In genomic region chr5:80720181-80720580, GRCh38 we compare ENCODE assay signal across 6 cellular contexts.
"Had no signal": no experiment of that assay in that cellular context is flagged by ENCODE, and none has a peak within 500 bp of the region (broad histone marks: within the 10 kb centered on the region; RNA-seq: fewer than 3 reads in every experiment).

No MANE protein-coding gene starts in this region.

- H3K27ac ChIP-seq: HL-60 had no signal

- H3K27me3 Mint-ChIP-seq: IgD-negative memory B cell had no signal

- H3K27ac Mint-ChIP-seq: GM23338, H9, HFFc6, IgD-negative memory B cell had no signal

- H3K4me3 ChIP-seq: GM23338 had no signal

- DNase-seq: H9, HCEC 1CT, HFFc6 had no signal

- H3K4me3 Mint-ChIP-seq: GM23338, H9, HFFc6 had no signal

- H3K4me1 Mint-ChIP-seq: GM23338, H9 had no signal
